ENCODE assay signal across 27 cellular contexts in the genomic region with DNA sequence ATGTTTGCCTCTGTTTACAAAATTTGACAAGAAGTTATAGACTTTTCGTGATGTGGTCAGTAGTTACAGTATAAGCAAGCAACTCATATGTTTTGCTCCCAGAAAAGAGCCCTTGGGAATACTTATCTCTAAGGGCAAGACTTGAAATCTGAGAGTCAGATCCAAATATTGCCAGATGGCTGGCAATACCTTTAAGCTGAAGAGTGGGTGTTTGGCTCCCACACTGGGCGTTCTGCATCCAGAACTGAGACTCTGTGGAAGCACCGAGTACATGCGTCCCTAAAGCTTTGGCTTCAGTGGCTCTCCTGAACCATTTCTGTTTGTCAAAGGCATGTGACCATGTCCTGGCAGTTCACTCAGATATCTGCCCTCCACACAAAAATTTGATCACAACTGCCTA.
DNase-seq lines count a peak whose midpoint lies in the region; ATAC-seq, FAIRE-seq and TF ChIP-seq lines count a peak whose summit lies in the region.
"Had no signal": no experiment of that assay in that cellular context is flagged by ENCODE, and none has a peak within 500 bp of the region (broad histone marks: within the 10 kb centered on the region; RNA-seq: fewer than 3 reads in every experiment).

No MANE protein-coding gene starts in this region.

- no peaks in the 10 kb centered on the region for H3K36me3 ChIP-seq in IMR-90 (ENCODE audit: control insufficient read depth, insufficient read depth, low read length)
- no peaks in the 10 kb centered on the region for H3K36me3 ChIP-seq in left lung
- no peaks in the 10 kb centered on the region for H3K36me3 ChIP-seq in HepG2 (replicated peaks in 1 of 2; ENCODE audit: control insufficient read depth in 1 of 2, insufficient read depth in 2 of 2, low read length in 2 of 2)
- H3K36me3 ChIP-seq: heart right ventricle, suprapubic skin, upper lobe of left lung had no signal

- H2BK5ac ChIP-seq in IMR-90 (ENCODE audit: low read depth, low read length, poor library complexity, severe bottlenecking), result no peak overlapping the region

- H3K79me1 ChIP-seq in IMR-90 (ENCODE audit: low read depth in 1 of 2, low read length in 2 of 2), result peaks cover 7 to 14% of the 10 kb centered on the region in 2 experiments; a peak in 2 of 4 replicates

- no peak overlapping the region for H2AK9ac ChIP-seq in IMR-90 (replicated peaks; ENCODE audit: low read depth, low read length, poor library complexity)

- H4K20me1 ChIP-seq in IMR-90 (ENCODE audit: insufficient read depth, low read length) (peaks cover 7% of the 10 kb centered on the region), HepG2 (ENCODE audit: insufficient read depth, low read length) (no peaks in the 10 kb centered on the region)

- no peaks in the 10 kb centered on the region for H3K79me2 ChIP-seq in HepG2 (ENCODE audit: insufficient read depth, low read length)

- TF ChIP-seq EP300 in HepG2 (IDR thresholded peaks at IDR 0.05; ENCODE audit: low read depth in 2 of 2, low read length in 2 of 2) (no peak), HepG2 (CRISPR knock-in tag; IDR thresholded peaks at IDR 0.05; ENCODE audit: borderline replicate concordance) (no peak)

- TF ChIP-seq POLR2A in IMR-90 (IDR thresholded peaks at IDR 0.05; ENCODE audit: low read depth, low read length), result no peak
- TF ChIP-seq POLR2A in HepG2 (IDR thresholded peaks at IDR 0.05; ENCODE audit: insufficient read depth in 1 of 2, low read depth in 2 of 2, low read length in 2 of 2), result no peak

- H4K91ac ChIP-seq in IMR-90 (ENCODE audit: insufficient read depth, low read depth, low read length), result no peak overlapping the region

- H2BK15ac ChIP-seq in IMR-90 (ENCODE audit: low read depth, low read length), result no peak overlapping the region

- no peak overlapping the region for H3K4me3 ChIP-seq in IMR-90 (ENCODE audit: insufficient read depth, low read depth, low read length)
- H3K4me3 ChIP-seq in left lung, result no peak overlapping the region
- H3K4me3 ChIP-seq in HepG2 (replicated peaks in 1 of 3; ENCODE audit: insufficient read depth in 1 of 3, low read depth in 2 of 3, low read length in 3 of 3), result no peak overlapping the region
- H3K4me3 ChIP-seq: heart right ventricle, suprapubic skin, upper lobe of left lung had no signal

- H2BK120ac ChIP-seq in IMR-90 (ENCODE audit: low read depth, low read length), result no peak overlapping the region

- H2AK5ac ChIP-seq in IMR-90 (ENCODE audit: low read depth, low read length), result peak overlapping the region; percentile 44; the same call in 1 of the 2 replicates

- H3K27ac ChIP-seq in IMR-90 (ENCODE audit: insufficient read depth, low read length), result peak overlapping the region; percentile 58; the same call in 1 of the 2 replicates
- H3K27ac ChIP-seq in left lung, result no peak overlapping the region
- no peak overlapping the region for H3K27ac ChIP-seq in HepG2 (ENCODE audit: extremely low read length, insufficient read depth, low read length)
- H3K27ac ChIP-seq: 22Rv1, heart right ventricle, suprapubic skin, upper lobe of left lung had no signal

- H2AFZ ChIP-seq in IMR-90 (replicated peaks; ENCODE audit: low read length, poor library complexity), result no peak overlapping the region
- H2AFZ ChIP-seq in HepG2 (ENCODE audit: low read length), result no peak overlapping the region

- intact Hi-C loops in IMR-90 (cut with micrococcal nuclease), result no loop called here
- intact Hi-C loops in left lung (cut with DNase I), result no loop called here
- intact Hi-C loops in HepG2 (cut with micrococcal nuclease; ENCODE audit: unreplicated experiment), result no loop called here
- intact Hi-C loops in head of caudate nucleus (cut with DNase I), result no loop called here

- BruUV-seq in IMR-90 (replicated peaks; lab: Mats Ljungman, UMichigan), result no TSS peak
- BruUV-seq in HepG2 (replicated peaks; lab: Mats Ljungman, UMichigan), result no TSS peak

- H3K4me1 ChIP-seq in IMR-90 (ENCODE audit: control insufficient read depth, insufficient read depth, low read length), result peaks cover 9% of the 10 kb centered on the region
- H3K4me1 ChIP-seq in left lung, result peaks cover 0 to 6% of the 10 kb centered on the region in 2 donors
- no peaks in the 10 kb centered on the region for H3K4me1 ChIP-seq in HepG2 (ENCODE audit: insufficient read depth, low read length)

- dilution Hi-C loops in IMR-90 (cut with HindIII; ENCODE audit: low sequenced_read_pairs, unreplicated experiment), result no loop called here

- ATAC-seq in IMR-90 (ENCODE audit: low read depth), result no peak
- ATAC-seq in left lung, result peak; percentile 48
- ATAC-seq in HepG2, result no peak
- ATAC-seq: effector memory CD8-positive, alpha-beta T cell; Panc1 had no signal

- FAIRE-seq in HepG2 (lab: Jason Lieb, UNC), result no peak

- in situ Hi-C loops in IMR-90 (cut with MboI; ENCODE audit: low sequenced_read_pairs) (no loop called here), HepG2 (cut with HindIII; ENCODE audit: extremely low pct_ligation_motif_present, low pct_unique_long_range_greater_than_20kb) (no loop called here)

- peak overlapping the region; percentile 0; the same call in 1 of the 2 replicates for H2BK20ac ChIP-seq in IMR-90 (ENCODE audit: low read depth, low read length)

- peak overlapping the region; percentile 1; the same call in 1 of the 2 replicates for H3K4ac ChIP-seq in IMR-90 (ENCODE audit: low read depth, low read length)

- no peak overlapping the region for H3K14ac ChIP-seq in IMR-90 (replicated peaks; ENCODE audit: low read depth, low read length)

- no peaks in the 10 kb centered on the region for H3K9me3 ChIP-seq in IMR-90 (ENCODE audit: control insufficient read depth, insufficient read depth, low read length)
- H3K9me3 ChIP-seq in left lung, result no peaks in the 10 kb centered on the region
- H3K9me3 ChIP-seq in HepG2 (ENCODE audit: low read length), result no peaks in the 10 kb centered on the region
- H3K9me3 ChIP-seq: heart right ventricle, suprapubic skin, upper lobe of left lung had no signal

- CTCF ChIA-PET in IMR-90 (lab: Yijun Ruan, JAX), result interaction anchor here (1.2 kb wide), 1 partner anchor 108 kb away, joined by 3 read pairs; no protein-coding TSS in a partner anchor
- CTCF ChIA-PET in HepG2 (lab: Yijun Ruan, JAX; ENCODE audit: low intra/inter-chr PET ratio, low total read pairs), result no interaction called here

- 92% methylated on average over 2 of the region's 4 CpGs; no CpG with 5 or more reads in 1 of the 2 experiments for WGBS in IMR-90 (ENCODE audit: extremely low coverage in 2 of 2, insufficient read length in 1 of 2), 2 experiments
- 82% methylated on average over 4 of the region's 4 CpGs for WGBS in HepG2 (ENCODE audit: low lambda C conversion rate)

- H3K23ac ChIP-seq in IMR-90 (ENCODE audit: low read depth, low read length), result no peak overlapping the region

- H3K4me2 ChIP-seq in IMR-90 (ENCODE audit: low read depth, low read length), result no peak overlapping the region; the same call in 1 of the 2 replicates
- H3K4me2 ChIP-seq in HepG2 (ENCODE audit: low read depth, low read length), result no peak overlapping the region

- peak overlapping the region in 1 of 2 experiments; percentile 1; a peak in 1 of 4 replicates for H4K8ac ChIP-seq in IMR-90 (ENCODE audit: low read depth in 2 of 2, low read length in 2 of 2)

- TF ChIP-seq CTCF in IMR-90 (conservative IDR thresholded peaks at IDR 0.05; ENCODE audit: low read depth, low read length) (no peak), left lung (IDR thresholded peaks at IDR 0.05) (no peak), HepG2 (CRISPR knock-in tag; IDR thresholded peaks at IDR 0.05) (no peak)

- peak overlapping the region; percentile 18; the same call in 1 of the 2 replicates for H3K18ac ChIP-seq in IMR-90 (ENCODE audit: low read depth, low read length)

- H3K27me3 ChIP-seq in IMR-90 (ENCODE audit: control insufficient read depth, insufficient read depth, low read length) (no peaks in the 10 kb centered on the region), left lung (no peaks in the 10 kb centered on the region), HepG2 (ENCODE audit: control insufficient read depth in 1 of 2, insufficient read depth in 2 of 2, low read length in 2 of 2) (no peaks in the 10 kb centered on the region; a peak in 1 of 5 replicates)
- H3K27me3 ChIP-seq: heart right ventricle, suprapubic skin, upper lobe of left lung had no signal

- no peak overlapping the region for H3K56ac ChIP-seq in IMR-90 (ENCODE audit: extremely low read depth, insufficient read depth, low read length)

- TF ChIP-seq RAD21 in IMR-90 (IDR thresholded peaks at IDR 0.05; ENCODE audit: low read length) (no peak), HepG2 (CRISPR knock-in tag; IDR thresholded peaks at IDR 0.05) (no peak)

- POLR2A ChIA-PET in IMR-90 (lab: Charles Lee; ENCODE audit: unreplicated experiment) (no interaction called here), HepG2 (lab: Yijun Ruan, JAX) (no interaction called here)

- H3K9ac ChIP-seq in IMR-90 (ENCODE audit: low read depth, low read length) (no peak overlapping the region), HepG2 (ENCODE audit: insufficient read depth, low read depth, low read length) (no peak overlapping the region)

- peak; percentile 16 for DNase-seq in NCI-H1694 (lab: John Stamatoyannopoulos, UW)
- no peak for DNase-seq in NCI-H1694 treated with DMSO at 0.1 percent for 48 hours (lab: John Stamatoyannopoulos, UW)
- peak; percentile 69 for DNase-seq in IMR-90
- peak; percentile 55 for DNase-seq in NCI-H82 treated with DMSO at 0.1 percent for 48 hours (lab: John Stamatoyannopoulos, UW; ENCODE audit: unreplicated experiment)
- DNase-seq in left lung, result no peak
- no peak for DNase-seq in H4 (ENCODE audit: low spot score)
- no peak for DNase-seq in HepG2 (ENCODE audit: low spot score)
- no peak for DNase-seq in head of caudate nucleus
- DNase-seq: activated CD4-positive, alpha-beta memory T cell treated with anti-CD3 and anti-CD28 coated beads, Interleukin-2, amount 10 ng/mL, durations not matched to agents 7 days and 5 days; activated CD8-positive, alpha-beta memory T cell treated with anti-CD3 and anti-CD28 coated beads, Interleukin-2, amount 50 U/mL, for 48 hours; activated naive CD4-positive, alpha-beta T cell treated with anti-CD3 and anti-CD28 coated beads for 36 hours; Calu3; effector memory CD8-positive, alpha-beta T cell; erythroblast; foreskin fibroblast; H9; heart right ventricle; Kasumi-1; mammary epithelial cell; NCI-H1436 treated with DMSO at 0.1 percent for 48 hours; NCI-H526; SIG-M5; stimulated activated naive CD4-positive, alpha-beta T cell; upper lobe of left lung had no signal

- no peak overlapping the region for H4K5ac ChIP-seq in IMR-90 (ENCODE audit: low read depth, low read length)

- 0 out of 2 replicates have a peak, but pooled peaks cover 4% of the 10 kb centered on the region for H3K9me1 ChIP-seq in IMR-90 (ENCODE audit: insufficient read depth, low read length)

TF ChIP-seq in IMR-90, 13 proteins besides CTCF, POLR2A, EP300 and RAD21 (continues in another document):
- TF ChIP-seq RCOR1 (IDR thresholded peaks at IDR 0.05; ENCODE audit: insufficient replicate concordance, low read length) (no peak), FOS (IDR thresholded peaks at IDR 0.05; ENCODE audit: low read depth, low read length) (no peak)

TF ChIP-seq in HepG2, 621 proteins besides CTCF, POLR2A, EP300 and RAD21:
- TF ChIP-seq ZNF530 (CRISPR knock-in tag; IDR thresholded peaks at IDR 0.05; ENCODE audit: low read depth) (no peak), ZKSCAN8 (CRISPR knock-in tag; IDR thresholded peaks at IDR 0.05; ENCODE audit: borderline replicate concordance) (no peak)

Comparison
In these comparisons a context has a peak if more than half of its experiments do, and no peak if none do; other contexts are left out.
1. DNase-seq: peak in NCI-H1694 (single experiment), IMR-90 (single experiment) and NCI-H82 treated with DMSO at 0.1 percent for 48 hours (single experiment); none in NCI-H1694 treated with DMSO at 0.1 percent for 48 hours (single experiment), left lung (0 of 2), H4 (single experiment), HepG2 (single experiment) and head of caudate nucleus (0 of 42).